13 cellular contexts compared by ENCODE assay signal in genomic region chr15:67072442-67072841, GRCh38. TPM values are rescaled to one million over a fixed set of nuclear protein-coding genes. Genes with fewer than 3 reads are reported as not detected.
DNase-seq lines count a peak whose midpoint lies in the region; ATAC-seq and TF ChIP-seq lines count a peak whose summit lies in the region.
"Had no signal": no experiment of that assay in that cellular context is flagged by ENCODE, and none has a peak within 500 bp of the region (broad histone marks: within the 10 kb centered on the region; RNA-seq: fewer than 3 reads in every experiment).

No MANE protein-coding gene starts in this region.

- H3K36me3 Mint-ChIP-seq in activated naive CD4-positive, alpha-beta T cell treated with anti-CD3 and anti-CD28 coated beads, Interleukin-2, amount 50 U/mL, for 24 hours, result peaks cover 16% of the 10 kb centered on the region
- H3K36me3 Mint-ChIP-seq in stimulated activated memory B cell treated with anti-CD40 and anti-IgM and Interleukin-4, amounts not matched to agents 10 μg/mL and 1 μg/mL and 100 μg/mL, for 72 hours, result peaks cover 20% of the 10 kb centered on the region

- no peaks in the 10 kb centered on the region for H3K9me2 ChIP-seq in Karpas-422 (replicated peaks; ENCODE audit: insufficient read depth, low read length)

- H3K36me3 ChIP-seq in Panc1 (ENCODE audit: control insufficient read depth, insufficient read depth, low read length) (peaks cover 23% of the 10 kb centered on the region), fibroblast of lung (ENCODE audit: control insufficient read depth, insufficient read depth, low read length) (peaks cover 16% of the 10 kb centered on the region), Karpas-422 (ENCODE audit: insufficient read depth, low read length) (no peaks in the 10 kb centered on the region), testis (ENCODE audit: low read depth, missing control alignments) (no peaks in the 10 kb centered on the region), Peyer's patch (peaks cover 0 to 8% (median 0%) of the 10 kb centered on the region in 3 donors)
- H3K36me3 ChIP-seq: pancreas had no signal

- peak overlapping the region; percentile 47 for H3K27ac Mint-ChIP-seq in activated naive CD4-positive, alpha-beta T cell treated with anti-CD3 and anti-CD28 coated beads, Interleukin-2, amount 50 U/mL, for 24 hours
- H3K27ac Mint-ChIP-seq in stimulated activated memory B cell treated with anti-CD40 and anti-IgM and Interleukin-4, amounts not matched to agents 10 μg/mL and 1 μg/mL and 100 μg/mL, for 72 hours, result peak overlapping the region; percentile 56

- no peak for TF ChIP-seq CTCF in Panc1 (IDR thresholded peaks at IDR 0.05)
- TF ChIP-seq CTCF in fibroblast of lung (conservative IDR thresholded peaks at IDR 0.05 in 1 of 2, IDR thresholded peaks at IDR 0.05 in 1 of 2; ENCODE audit: low read depth in 1 of 2, low read length in 2 of 2), result no peak
- no peak for TF ChIP-seq CTCF in testis (IDR thresholded peaks at IDR 0.05)
- no peak for TF ChIP-seq CTCF in Peyer's patch (IDR thresholded peaks at IDR 0.05)

- TF ChIP-seq POLR2A in testis (IDR thresholded peaks at IDR 0.05) (no peak), Peyer's patch (IDR thresholded peaks at IDR 0.05) (no peak)

- H3K79me2 ChIP-seq in fibroblast of lung (ENCODE audit: control insufficient read depth, insufficient read depth, low read length), result peaks cover 98% of the 10 kb centered on the region
- no peaks in the 10 kb centered on the region for H3K79me2 ChIP-seq in Karpas-422 (ENCODE audit: low read length)

- CTCF ChIA-PET in Panc1 (lab: Charles Lee), result no interaction called here

- no peak overlapping the region for H3K4me3 Mint-ChIP-seq in activated naive CD4-positive, alpha-beta T cell treated with anti-CD3 and anti-CD28 coated beads, Interleukin-2, amount 50 U/mL, for 24 hours
- H3K4me3 Mint-ChIP-seq in stimulated activated memory B cell treated with anti-CD40 and anti-IgM and Interleukin-4, amounts not matched to agents 10 μg/mL and 1 μg/mL and 100 μg/mL, for 72 hours, result no peak overlapping the region

- H3K9me3 Mint-ChIP-seq in activated naive CD4-positive, alpha-beta T cell treated with anti-CD3 and anti-CD28 coated beads, Interleukin-2, amount 50 U/mL, for 24 hours, result no peaks in the 10 kb centered on the region
- no peaks in the 10 kb centered on the region for H3K9me3 Mint-ChIP-seq in stimulated activated memory B cell treated with anti-CD40 and anti-IgM and Interleukin-4, amounts not matched to agents 10 μg/mL and 1 μg/mL and 100 μg/mL, for 72 hours

- WGBS in testis, 2 donors, result 89% methylated on average over 1 of the region's 1 CpG

- peaks cover 89% of the 10 kb centered on the region for H3K4me1 Mint-ChIP-seq in activated naive CD4-positive, alpha-beta T cell treated with anti-CD3 and anti-CD28 coated beads, Interleukin-2, amount 50 U/mL, for 24 hours
- H3K4me1 Mint-ChIP-seq in stimulated activated memory B cell treated with anti-CD40 and anti-IgM and Interleukin-4, amounts not matched to agents 10 μg/mL and 1 μg/mL and 100 μg/mL, for 72 hours, result peaks cover 93% of the 10 kb centered on the region

- POLR2A ChIA-PET in Panc1 (lab: Charles Lee), result interaction anchor here (0.6 to 0.7 kb wide), 2 partner anchors 119 to 1568 kb away, joined by 3 to 5 read pairs; no protein-coding TSS in a partner anchor

- H4K20me1 ChIP-seq in fibroblast of lung (ENCODE audit: control insufficient read depth, extremely low read depth, insufficient read depth, low read length) (peaks cover 2% of the 10 kb centered on the region), Karpas-422 (ENCODE audit: insufficient read depth, low read depth, low read length) (peaks cover 31% of the 10 kb centered on the region)

- H3K4me1 ChIP-seq in Panc1 (ENCODE audit: control insufficient read depth, insufficient read depth, low read length), result peaks cover 71% of the 10 kb centered on the region
- H3K4me1 ChIP-seq in fibroblast of lung (ENCODE audit: control insufficient read depth, extremely low read depth, insufficient read depth, low read length), result peaks cover 24% of the 10 kb centered on the region
- H3K4me1 ChIP-seq in Karpas-422 (ENCODE audit: low read length), result peaks cover 57% of the 10 kb centered on the region
- H3K4me1 ChIP-seq in testis, result peaks cover 21% of the 10 kb centered on the region
- H3K4me1 ChIP-seq in Peyer's patch, result peaks cover 0 to 72% (median 17%) of the 10 kb centered on the region in 4 donors

- H3K4me2 ChIP-seq in fibroblast of lung (ENCODE audit: extremely low read depth, insufficient read depth, low read length) (peak overlapping the region; percentile 21), Karpas-422 (ENCODE audit: low read depth, low read length, poor library complexity, severe bottlenecking) (no peak overlapping the region)

- ATAC-seq in Panc1, result peak; percentile 39
- no peak for ATAC-seq in stimulated activated memory B cell treated with anti-CD40 and anti-IgM and Interleukin-4, amounts not matched to agents 10 μg/mL and 1 μg/mL and 100 μg/mL, for 72 hours
- ATAC-seq: foreskin keratinocyte, pancreas had no signal

- H3K4me3 ChIP-seq in Panc1 (ENCODE audit: low read depth in 2 of 2, low read length in 2 of 2) (peak overlapping the region; percentile 14 to 16; a peak in 3 of 4 replicates), fibroblast of lung (replicated peaks in 1 of 4; ENCODE audit: control extremely low read depth in 1 of 4, insufficient read depth in 1 of 4, low read depth in 3 of 4, low read length in 4 of 4) (no peak overlapping the region), Karpas-422 (ENCODE audit: low read length) (no peak overlapping the region), testis (no peak overlapping the region), Peyer's patch (no peak overlapping the region)
- H3K4me3 ChIP-seq: pancreas had no signal

- BruUV-seq in Panc1 (replicated peaks; lab: Mats Ljungman, UMichigan), result no TSS peak

- H2AFZ ChIP-seq in fibroblast of lung (ENCODE audit: low read length), result no peak overlapping the region
- H2AFZ ChIP-seq in Karpas-422 (ENCODE audit: low read length), result no peak overlapping the region

- intact Hi-C loops in Panc1 (cut with micrococcal nuclease; ENCODE audit: unreplicated experiment), result loop anchor here (10.0 kb wide), 1 partner anchor 52 kb away; no protein-coding TSS in a partner anchor
- intact Hi-C loops in testis (cut with DNase I; ENCODE audit: low total_unique reads), result no loop called here

- H3K27me3 Mint-ChIP-seq in activated naive CD4-positive, alpha-beta T cell treated with anti-CD3 and anti-CD28 coated beads, Interleukin-2, amount 50 U/mL, for 24 hours, result no peaks in the 10 kb centered on the region
- H3K27me3 Mint-ChIP-seq in stimulated activated memory B cell treated with anti-CD40 and anti-IgM and Interleukin-4, amounts not matched to agents 10 μg/mL and 1 μg/mL and 100 μg/mL, for 72 hours, result no peaks in the 10 kb centered on the region

- no peaks in the 10 kb centered on the region for H3K9me3 ChIP-seq in Panc1 (ENCODE audit: control insufficient read depth, insufficient read depth, low read depth, low read length)
- no peaks in the 10 kb centered on the region for H3K9me3 ChIP-seq in fibroblast of lung (ENCODE audit: control insufficient read depth, insufficient read depth, low read depth, low read length)
- H3K9me3 ChIP-seq in Karpas-422 (ENCODE audit: low read length), result no peaks in the 10 kb centered on the region
- no peaks in the 10 kb centered on the region for H3K9me3 ChIP-seq in testis
- no peaks in the 10 kb centered on the region for H3K9me3 ChIP-seq in Peyer's patch
- H3K9me3 ChIP-seq: pancreas had no signal

- no peaks in the 10 kb centered on the region for H3K27me3 ChIP-seq in Panc1 (ENCODE audit: control insufficient read depth, insufficient read depth, low read length)
- no peaks in the 10 kb centered on the region for H3K27me3 ChIP-seq in fibroblast of lung (ENCODE audit: control insufficient read depth, insufficient read depth, low read length)
- no peaks in the 10 kb centered on the region; the same call in 1 of the 2 replicates for H3K27me3 ChIP-seq in Karpas-422 (ENCODE audit: low read length)
- H3K27me3 ChIP-seq in testis, result no peaks in the 10 kb centered on the region
- H3K27me3 ChIP-seq in Peyer's patch, result no peaks in the 10 kb centered on the region
- H3K27me3 ChIP-seq: foreskin keratinocyte, pancreas had no signal

- no peak for DNase-seq in activated naive CD4-positive, alpha-beta T cell (lab: John Stamatoyannopoulos, UW)
- DNase-seq in Panc1 (ENCODE audit: low read depth, low spot score) (no peak), fibroblast of lung (ENCODE audit: low read depth in 2 of 2) (no peak), Karpas-422 (no peak), testis (no peak), Peyer's patch (no peak)
- DNase-seq: activated effector memory CD4-positive, alpha-beta T cell treated with anti-CD3 and anti-CD28 coated beads, Interleukin-2, amount 50 U/mL, for 16 hours; effector CD4-positive, alpha-beta T cell; foreskin keratinocyte; pancreas; stimulated activated CD4-positive, alpha-beta T cell treated with anti-CD3 and anti-CD28 coated beads, Interleukin-12 subunit alpha, Interleukin-12 subunit beta, amount 100 ng/mL, for 4 hours had no signal

- H3K9ac ChIP-seq in fibroblast of lung (ENCODE audit: insufficient read depth, low read length) (no peak overlapping the region), Karpas-422 (ENCODE audit: low read length) (no peak overlapping the region)

- peak overlapping the region; percentile 100 for H3K27ac ChIP-seq in Panc1 (ENCODE audit: low read length)
- no peak overlapping the region for H3K27ac ChIP-seq in fibroblast of lung (ENCODE audit: insufficient read depth, low read length)
- H3K27ac ChIP-seq in Karpas-422 (ENCODE audit: low read length), result no peak overlapping the region
- no peak overlapping the region for H3K27ac ChIP-seq in testis
- peak overlapping the region in 1 of 4 donors; percentile 31 for H3K27ac ChIP-seq in Peyer's patch
- H3K27ac ChIP-seq: foreskin keratinocyte, pancreas had no signal

- in situ Hi-C loops in Panc1 (cut with HindIII; ENCODE audit: low pct_unique_long_range_greater_than_20kb, low sequenced_read_pairs), result no loop called here

RNA-seq across cellular contexts. Expression of gene SMAD3, which starts 7.0 kb away (rescaled TPM):
- total RNA-seq in Panc1 (2021; ENCODE audit: unreplicated experiment) (394 TPM), fibroblast of lung (48.8 and 69.9 TPM in 2 replicates), testis (10 to 100 TPM; 18.7 to 31.6 TPM), Peyer's patch (10 to 100 TPM; 43.7 to 80.0 (median 60.2) TPM)
- 255 TPM for polyA plus RNA-seq in Panc1 (2012; ENCODE audit: insufficient read length)
- polyA plus RNA-seq in fibroblast of lung (173 and 210 TPM in 2 replicates), testis (ENCODE audit: insufficient read depth, low read depth, low replicate concordance) (11.4 TPM)
- polyA plus RNA-seq in fibroblast of lung (2012), result 201 and 211 TPM in 2 replicates
- polyA minus RNA-seq in fibroblast of lung (ENCODE audit: low replicate concordance), result 738 and 1,027 TPM in 2 replicates
- total RNA-seq in Karpas-422 (2014; rRNA removed; shearing (Covaris generic); ENCODE audit: low replicate concordance), result 12.8 and 27.7 TPM in 2 replicates

Comparison
In these comparisons a context has a peak if more than half of its experiments do, and no peak if none do; other contexts are left out.
1. H3K4me3 ChIP-seq: peak in Panc1 (2 of 2); none in fibroblast of lung (0 of 4), Karpas-422 (single experiment), testis (0 of 2) and Peyer's patch (0 of 4).